9 cellular contexts compared by ENCODE assay signal in the genomic region with DNA sequence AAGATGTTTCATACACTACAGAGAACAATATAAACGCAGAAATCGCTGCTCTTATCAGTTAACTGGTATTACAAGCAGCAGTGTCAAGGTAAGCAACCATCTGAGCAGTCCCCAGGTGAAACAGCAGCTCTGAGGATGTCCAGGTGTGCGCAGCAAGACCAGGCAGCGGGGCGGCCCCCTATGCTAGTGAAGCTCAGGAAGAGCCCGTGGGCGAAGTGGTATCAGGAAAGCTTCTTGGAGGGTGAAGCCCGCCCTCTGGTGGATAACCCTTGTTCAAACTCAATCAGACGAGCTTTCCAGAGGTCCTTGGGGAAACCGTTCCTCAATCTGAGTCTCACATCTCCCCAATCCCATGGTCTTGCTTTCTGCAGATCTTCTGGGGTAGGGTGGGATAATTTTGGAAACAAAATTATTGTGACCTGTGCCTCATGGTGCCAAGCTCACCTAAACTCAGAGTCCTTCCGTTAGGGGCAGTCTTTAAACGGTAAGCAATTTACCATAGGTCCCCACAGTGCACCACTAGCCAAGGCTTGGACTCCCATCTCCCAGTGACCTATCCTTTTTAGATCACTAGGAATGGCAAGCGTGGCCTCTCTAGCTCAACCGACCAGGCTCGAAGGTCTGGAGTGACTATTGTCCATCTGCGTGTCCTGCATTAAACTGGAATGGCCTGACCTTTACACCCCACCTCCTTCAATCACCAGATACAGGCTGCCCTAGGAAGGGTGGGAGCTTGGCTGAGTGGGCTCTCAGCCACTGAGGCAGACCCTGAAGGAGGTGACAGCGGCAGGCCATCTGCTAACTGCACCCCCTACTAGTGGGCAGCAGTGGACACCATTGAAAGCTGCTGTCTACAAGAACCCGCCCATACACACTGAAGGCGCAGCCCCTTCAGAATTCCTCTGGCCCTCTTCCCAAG. TPM values are rescaled to one million over a fixed set of nuclear protein-coding genes. Genes with fewer than 3 reads are reported as not detected.
DNase-seq lines count a peak whose midpoint lies in the region; ATAC-seq lines count a peak whose summit lies in the region.
"Had no signal": no experiment of that assay in that cellular context is flagged by ENCODE, and none has a peak within 500 bp of the region (broad histone marks: within the 10 kb centered on the region; RNA-seq: fewer than 3 reads in every experiment).

No MANE protein-coding gene starts in this region.

- intact Hi-C loops in activated CD4-positive, alpha-beta memory T cell treated with anti-CD3 and anti-CD28 coated beads for 36 hours (cut with micrococcal nuclease), result loop anchor here (1.0 to 2.0 kb wide), 3 partner anchors 18 to 109 kb away; no protein-coding TSS in a partner anchor

- no peaks in the 10 kb centered on the region for H3K36me3 Mint-ChIP-seq in activated CD4-positive, alpha-beta memory T cell treated with anti-CD3 and anti-CD28 coated beads for 36 hours
- no peaks in the 10 kb centered on the region for H3K36me3 Mint-ChIP-seq in memory B cell
- H3K36me3 Mint-ChIP-seq: IgD-negative memory B cell had no signal

- POLR2A ChIA-PET in activated CD4-positive, alpha-beta memory T cell treated with anti-CD3 and anti-CD28 coated beads for 36 hours (lab: Charles Lee), result interaction anchor here (0.7 to 1.1 kb wide), 4 partner anchors 36 to 114 kb away, joined by 3 to 7 read pairs (median 3); no protein-coding TSS in a partner anchor

- no peaks in the 10 kb centered on the region for H3K27me3 Mint-ChIP-seq in activated CD4-positive, alpha-beta memory T cell treated with anti-CD3 and anti-CD28 coated beads for 36 hours
- H3K27me3 Mint-ChIP-seq in memory B cell, result peaks cover 13% of the 10 kb centered on the region

- H3K4me3 Mint-ChIP-seq in activated CD4-positive, alpha-beta memory T cell treated with anti-CD3 and anti-CD28 coated beads for 36 hours, result no peak overlapping the region
- H3K4me3 Mint-ChIP-seq in memory B cell, result no peak overlapping the region

- CTCF ChIA-PET in activated CD4-positive, alpha-beta memory T cell treated with anti-CD3 and anti-CD28 coated beads for 36 hours (lab: Charles Lee), result interaction anchor here (0.7 to 8.1 kb wide), 41 partner anchors 12 to 984 kb away, joined by 3 to 204 read pairs (median 5); a partner anchor contains a TSS

- peak; percentile 94 for DNase-seq in COLO668 (lab: John Stamatoyannopoulos, UW; ENCODE audit: unreplicated experiment)
- DNase-seq in HS-5 (ENCODE audit: low read depth), result peak; percentile 40
- peak; percentile 96 for DNase-seq in NCI-H82 (lab: John Stamatoyannopoulos, UW)
- DNase-seq in activated CD4-positive, alpha-beta memory T cell treated with anti-CD3 and anti-CD28 coated beads for 36 hours, result peak; percentile 83
- DNase-seq in effector CD8-positive, alpha-beta T cell (lab: John Stamatoyannopoulos, UW), result peak; percentile 61
- DNase-seq in memory B cell (ENCODE audit: low spot score in 2 of 2), result peak; percentile 42 to 61
- DNase-seq in stimulated activated CD8-positive, alpha-beta memory T cell treated with anti-CD3 and anti-CD28 coated beads, Interleukin-15, amount 100 ng/mL, for 1 hour (ENCODE audit: low read depth), result peak; percentile 53

- no peaks in the 10 kb centered on the region for H3K9me3 Mint-ChIP-seq in activated CD4-positive, alpha-beta memory T cell treated with anti-CD3 and anti-CD28 coated beads for 36 hours
- H3K9me3 Mint-ChIP-seq in memory B cell, result no peaks in the 10 kb centered on the region
- H3K9me3 Mint-ChIP-seq: IgD-negative memory B cell had no signal

- no peak overlapping the region for H3K27ac Mint-ChIP-seq in activated CD4-positive, alpha-beta memory T cell treated with anti-CD3 and anti-CD28 coated beads for 36 hours
- H3K27ac Mint-ChIP-seq in memory B cell, result no peak overlapping the region
- H3K27ac Mint-ChIP-seq: IgD-negative memory B cell had no signal

- H3K4me1 Mint-ChIP-seq in activated CD4-positive, alpha-beta memory T cell treated with anti-CD3 and anti-CD28 coated beads for 36 hours (ENCODE audit: low read depth), result peaks cover 4% of the 10 kb centered on the region
- no peaks in the 10 kb centered on the region for H3K4me1 Mint-ChIP-seq in memory B cell

- ATAC-seq in memory B cell (ENCODE audit: low read depth), result peak; percentile 73
- ATAC-seq in GM21390 (IDR thresholded peaks at IDR 0.05; ENCODE audit: unreplicated experiment), result no peak

RNA-seq across cellular contexts. Expression of a gene that starts 13.6 kb away (rescaled TPM):
- total RNA-seq in activated CD4-positive, alpha-beta memory T cell treated with anti-CD3 and anti-CD28 coated beads for 36 hours, result not detected

RNA-seq across cellular contexts. Expression of a gene that starts 23.5 kb away (rescaled TPM):
- not detected for total RNA-seq in activated CD4-positive, alpha-beta memory T cell treated with anti-CD3 and anti-CD28 coated beads for 36 hours

RNA-seq across cellular contexts. Expression of a gene that starts 24.4 kb away (rescaled TPM):
- total RNA-seq in activated CD4-positive, alpha-beta memory T cell treated with anti-CD3 and anti-CD28 coated beads for 36 hours, result 10 to 100 TPM; 37.4 to 38.0 TPM

RNA-seq across cellular contexts. Expression of a gene that starts 26.3 kb away (rescaled TPM):
- total RNA-seq in activated CD4-positive, alpha-beta memory T cell treated with anti-CD3 and anti-CD28 coated beads for 36 hours, result not detected

RNA-seq across cellular contexts. Expression of a gene that starts 32.0 kb away (rescaled TPM):
- 1 to 10 TPM; 1.3 to 1.5 TPM for total RNA-seq in activated CD4-positive, alpha-beta memory T cell treated with anti-CD3 and anti-CD28 coated beads for 36 hours

Comparison
In these comparisons a context has a peak if more than half of its experiments do, and no peak if none do; other contexts are left out.
1. DNase-seq: peak in every context shown above with its lines; median percentile 96 in NCI-H82; 94 in COLO668; 83 in activated CD4-positive, alpha-beta memory T cell treated with anti-CD3 and anti-CD28 coated beads for 36 hours; 61 in effector CD8-positive, alpha-beta T cell; 53 in stimulated activated CD8-positive, alpha-beta memory T cell treated with anti-CD3 and anti-CD28 coated beads, Interleukin-15, amount 100 ng/mL, for 1 hour; 52 in memory B cell; 40 in HS-5.